19 cellular contexts compared by ENCODE assay signal in genomic region chr17:43448720-43449469, GRCh38.
"Had no signal": no experiment of that assay in that cellular context is flagged by ENCODE, and none has a peak within 500 bp of the region (broad histone marks: within the 10 kb centered on the region; RNA-seq: fewer than 3 reads in every experiment).

No MANE protein-coding gene starts in this region.

- H3K36me3 ChIP-seq: neutrophil, thoracic aorta, vagina had no signal

- H3K36me3 Mint-ChIP-seq: activated naive CD8-positive, alpha-beta T cell; naive thymus-derived CD4-positive, alpha-beta T cell had no signal

- H3K4me3 ChIP-seq: mucosa of descending colon, thoracic aorta, vagina had no signal

- H3K27me3 ChIP-seq: vagina had no signal

- H3K27ac Mint-ChIP-seq: activated CD4-positive, alpha-beta T cell treated with anti-CD3 and anti-CD28 coated beads, Interleukin-2, amount 10 ng/mL, durations not matched to agents 24 days and 14 days; activated naive CD8-positive, alpha-beta T cell; activated T-cell treated with anti-CD3 and anti-CD28 coated beads, Interleukin-2, amount 50 U/mL, for 72 hours; dendritic cell treated with granulocyte-macrophage colony-stimulating factor and Interleukin-4, amounts not matched to agents 40 ng/mL and 50 ng/mL, for 4 days; naive thymus-derived CD4-positive, alpha-beta T cell; stimulated activated naive CD8-positive, alpha-beta T cell treated with anti-CD3 and anti-CD28 coated beads, Interleukin-15, amount 100 ng/mL, for 72 hours; T-helper 17 cell had no signal

- H3K9me3 Mint-ChIP-seq: activated CD4-positive, alpha-beta T cell treated with anti-CD3 and anti-CD28 coated beads, Interleukin-2, amount 10 ng/mL, durations not matched to agents 24 days and 14 days; activated T-cell treated with anti-CD3 and anti-CD28 coated beads, Interleukin-2, amount 50 U/mL, for 72 hours; dendritic cell treated with granulocyte-macrophage colony-stimulating factor and Interleukin-4, amounts not matched to agents 40 ng/mL and 50 ng/mL, for 4 days; stimulated activated naive CD8-positive, alpha-beta T cell treated with anti-CD3 and anti-CD28 coated beads, Interleukin-15, amount 100 ng/mL, for 72 hours had no signal

- H3K4me3 Mint-ChIP-seq: activated CD4-positive, alpha-beta T cell treated with anti-CD3 and anti-CD28 coated beads, Interleukin-2, amount 10 ng/mL, durations not matched to agents 24 days and 14 days; activated naive CD8-positive, alpha-beta T cell; activated T-cell treated with anti-CD3 and anti-CD28 coated beads, Interleukin-2, amount 50 U/mL, for 72 hours; dendritic cell treated with granulocyte-macrophage colony-stimulating factor and Interleukin-4, amounts not matched to agents 40 ng/mL and 50 ng/mL, for 4 days; naive thymus-derived CD4-positive, alpha-beta T cell; stimulated activated naive CD8-positive, alpha-beta T cell treated with anti-CD3 and anti-CD28 coated beads, Interleukin-15, amount 100 ng/mL, for 72 hours; T-helper 17 cell had no signal

- H3K4me1 Mint-ChIP-seq: activated CD4-positive, alpha-beta T cell treated with anti-CD3 and anti-CD28 coated beads, Interleukin-2, amount 10 ng/mL, durations not matched to agents 24 days and 14 days; stimulated activated naive CD8-positive, alpha-beta T cell treated with anti-CD3 and anti-CD28 coated beads, Interleukin-15, amount 100 ng/mL, for 72 hours; T-helper 17 cell had no signal

- DNase-seq: activated CD4-positive, alpha-beta T cell treated with anti-CD3 and anti-CD28 coated beads, Interleukin-2, amount 10 ng/mL, durations not matched to agents 24 days and 14 days; activated CD4-positive, CD25-positive, alpha-beta regulatory T cell; activated CD8-positive, alpha-beta memory T cell treated with anti-CD3 and anti-CD28 coated beads, Interleukin-2, amount 50 U/mL, for 48 hours; activated gamma-delta T cell treated with Interleukin-2 at 50 U/mL for 16 hours; activated T-cell treated with anti-CD3 and anti-CD28 coated beads, Interleukin-2, amount 50 U/mL, for 72 hours; amygdala; cerebellar nuclear complex; effector memory CD4-positive, alpha-beta T cell; head of caudate nucleus; mucosa of descending colon; naive thymus-derived CD4-positive, alpha-beta T cell; small intestine; stimulated activated naive CD8-positive, alpha-beta T cell treated with anti-CD3 and anti-CD28 coated beads, Interleukin-15, amount 100 ng/mL, for 72 hours; T-helper 17 cell had no signal

- H3K9me3 ChIP-seq: mucosa of descending colon, neutrophil, thoracic aorta, vagina had no signal

- H3K27ac ChIP-seq: neutrophil, thoracic aorta, vagina had no signal

- ATAC-seq: activated T-cell treated with anti-CD3 and anti-CD28 coated beads, Interleukin-2, amount 50 U/mL, for 72 hours; mucosa of descending colon; naive thymus-derived CD4-positive, alpha-beta T cell; stimulated activated naive CD8-positive, alpha-beta T cell treated with anti-CD3 and anti-CD28 coated beads, Interleukin-15, amount 100 ng/mL, for 72 hours; T-helper 17 cell had no signal
